Comparison of ENCODE assay signal across 1 cellular context in genomic region chr1:209620484-209620879, GRCh38.
A peak's percentile ranks its signal among the peaks of the same experiment; 100 is the strongest.
TF ChIP-seq lines count a peak whose summit lies in the region.

No MANE protein-coding gene starts in this region.

TF ChIP-seq in HEK293, 187 proteins besides CTCF, POLR2A, EP300 and RAD21 (continued from another document):
- no peak for TF ChIP-seq ZNF580 (tag by site-specific recombination; IDR thresholded peaks at IDR 0.05)
- peak; percentile 75; the same call in 1 of the 2 replicates for TF ChIP-seq ZNF664 (tag by site-specific recombination; IDR thresholded peaks at IDR 0.05)
- TF ChIP-seq ZNF132 (tag by site-specific recombination; IDR thresholded peaks at IDR 0.05; ENCODE audit: borderline replicate concordance): no peak
- peak; percentile 18; the same call in 1 of the 2 replicates for TF ChIP-seq ATF2 (tag by site-specific recombination; IDR thresholded peaks at IDR 0.05; ENCODE audit: low read depth)
- no peak for TF ChIP-seq SETDB1 (IDR thresholded peaks at IDR 0.05; ENCODE audit: insufficient read length, low read length)
- 0 out of 2 replicates have a peak, but pooled peaks have one; percentile 15 for TF ChIP-seq HIC1 (tag by site-specific recombination; IDR thresholded peaks at IDR 0.05)
- peak; percentile 54; the same call in 1 of the 2 replicates for TF ChIP-seq ZNF629 (tag by site-specific recombination; IDR thresholded peaks at IDR 0.05)
- TF ChIP-seq ZNF174 (tag by site-specific recombination; IDR thresholded peaks at IDR 0.05): no peak
- no peak for TF ChIP-seq ZNF112 (tag by site-specific recombination; IDR thresholded peaks at IDR 0.05)
- 0 out of 2 replicates have a peak, but pooled peaks have one; percentile 64 for TF ChIP-seq ZNF768 (tag by site-specific recombination; IDR thresholded peaks at IDR 0.05)
- TF ChIP-seq PRDM2 (tag by site-specific recombination; IDR thresholded peaks at IDR 0.05; ENCODE audit: borderline replicate concordance): no peak
- no peak for TF ChIP-seq GLIS2 (tag by site-specific recombination; IDR thresholded peaks at IDR 0.05)
- no peak for TF ChIP-seq ZNF626 (tag by site-specific recombination; IDR thresholded peaks at IDR 0.05)
- no peak for TF ChIP-seq ZBTB8A (tag by site-specific recombination; IDR thresholded peaks at IDR 0.05)
- TF ChIP-seq ZNF555 (tag by site-specific recombination; conservative IDR thresholded peaks at IDR 0.05): no peak
- TF ChIP-seq ZNF121 (tag by site-specific recombination; IDR thresholded peaks at IDR 0.05): no peak
